ENCODE assay signal across 1 cellular context in the genomic region with DNA sequence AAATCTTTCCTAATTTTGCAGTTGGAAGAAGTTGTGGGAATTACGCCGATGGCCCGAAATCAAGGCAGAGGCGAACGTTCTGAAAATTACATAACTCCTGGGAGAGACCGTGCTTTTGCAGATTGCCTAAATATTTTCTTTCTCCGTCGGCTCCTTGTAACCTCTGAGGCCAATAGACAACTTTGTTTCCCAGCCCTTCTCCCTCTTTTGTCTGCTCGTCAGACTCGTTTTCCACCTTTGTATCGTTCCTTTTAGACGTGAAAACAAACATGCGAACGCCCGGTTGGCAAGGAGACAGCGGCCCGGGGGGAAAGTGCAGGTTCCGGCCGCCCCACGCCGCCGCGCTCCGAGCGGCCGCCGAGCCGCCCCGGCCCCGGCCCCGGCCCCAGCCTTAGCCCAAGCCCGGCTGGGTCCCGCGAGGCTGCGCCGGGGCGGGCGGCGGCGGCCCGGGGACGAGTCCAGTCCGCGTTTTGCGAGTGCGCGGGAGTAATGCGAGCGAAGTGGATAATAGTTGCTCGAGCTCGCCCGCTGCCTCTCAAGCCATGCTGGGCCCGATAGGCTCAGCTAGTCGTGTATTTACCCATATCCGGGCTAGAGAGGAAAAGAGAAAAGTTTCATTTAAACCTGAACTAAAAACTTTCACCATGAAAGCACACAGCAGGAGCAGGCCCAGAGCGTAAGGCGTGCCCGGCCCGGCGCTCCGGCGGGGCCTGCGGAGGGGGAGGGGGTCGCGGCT.
A peak's percentile ranks its signal among the peaks of the same experiment; 100 is the strongest.
TF ChIP-seq lines count a peak whose summit lies in the region.

Gene ARID1B, plus strand, starts transcription at position 538 of the 736 bp plus-strand sequence. CDS start 303 bp downstream, outside the sequence.

TF ChIP-seq in HEK293, 187 proteins besides CTCF, POLR2A, EP300 and RAD21 (continued from another document):
- TF ChIP-seq, protein P1, sequence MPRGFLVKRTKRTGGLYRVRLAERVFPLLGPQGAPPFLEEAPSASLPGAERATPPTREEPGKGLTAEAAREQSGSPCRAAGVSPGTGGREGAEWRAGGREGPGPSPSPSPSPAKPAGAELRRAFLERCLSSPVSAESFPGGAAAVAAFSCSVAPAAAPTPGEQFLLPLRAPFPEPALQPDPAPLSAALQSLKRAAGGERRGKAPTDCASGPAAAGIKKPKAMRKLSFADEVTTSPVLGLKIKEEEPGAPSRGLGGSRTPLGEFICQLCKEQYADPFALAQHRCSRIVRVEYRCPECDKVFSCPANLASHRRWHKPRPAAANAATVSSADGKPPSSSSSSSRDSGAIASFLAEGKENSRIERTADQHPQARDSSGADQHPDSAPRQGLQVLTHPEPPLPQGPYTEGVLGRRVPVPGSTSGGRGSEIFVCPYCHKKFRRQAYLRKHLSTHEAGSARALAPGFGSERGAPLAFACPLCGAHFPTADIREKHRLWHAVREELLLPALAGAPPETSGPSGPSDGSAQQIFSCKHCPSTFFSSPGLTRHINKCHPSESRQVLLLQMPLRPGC (tag by site-specific recombination; IDR thresholded peaks at IDR 0.05): no peak
- TF ChIP-seq ZNF747 (tag by site-specific recombination; IDR thresholded peaks at IDR 0.05): no peak
- TF ChIP-seq, protein P2, sequence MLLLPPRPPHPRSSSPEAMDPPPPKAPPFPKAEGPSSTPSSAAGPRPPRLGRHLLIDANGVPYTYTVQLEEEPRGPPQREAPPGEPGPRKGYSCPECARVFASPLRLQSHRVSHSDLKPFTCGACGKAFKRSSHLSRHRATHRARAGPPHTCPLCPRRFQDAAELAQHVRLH (tag by site-specific recombination; IDR thresholded peaks at IDR 0.05): peak; percentile 44; the same call in 1 of the 2 replicates
- no peak for TF ChIP-seq ZNF211 (tag by site-specific recombination; IDR thresholded peaks at IDR 0.05; ENCODE audit: low read depth)
